ENCODE assay signal across 8 cellular contexts in genomic region chr19:17125052-17125727, GRCh38. TPM values are rescaled to one million over a fixed set of nuclear protein-coding genes. Genes with fewer than 3 reads are reported as not detected.
DNase-seq lines count a peak whose midpoint lies in the region; ATAC-seq, FAIRE-seq and TF ChIP-seq lines count a peak whose summit lies in the region.

No MANE protein-coding gene starts in this region.

- FAIRE-seq in kidney (lab: Jason Lieb, UNC) = no peak

- H3K79me1 ChIP-seq in trophoblast cell (ENCODE audit: low read length) = peaks cover 24% of the 10 kb centered on the region

- in situ Hi-C loops in Panc1 (cut with HindIII; ENCODE audit: low pct_unique_long_range_greater_than_20kb, low sequenced_read_pairs) = no loop called here

- H2BK5ac ChIP-seq in trophoblast cell (ENCODE audit: low read depth, low read length, poor library complexity) = no peak overlapping the region

- H2AFZ ChIP-seq in trophoblast cell (ENCODE audit: insufficient read depth, low read length, poor library complexity) = no peak overlapping the region

- H4K91ac ChIP-seq in trophoblast cell (ENCODE audit: low read depth, low read length) = peak overlapping the region; percentile 15

- peaks cover 41% of the 10 kb centered on the region for H3K36me3 Mint-ChIP-seq in activated CD8-positive, alpha-beta memory T cell treated with anti-CD3 and anti-CD28 coated beads, Interleukin-2, amount 10 ng/mL, durations not matched to agents 7 days and 5 days
- peaks cover 70% of the 10 kb centered on the region for H3K36me3 Mint-ChIP-seq in dendritic cell treated with granulocyte-macrophage colony-stimulating factor and Interleukin-4, amounts not matched to agents 40 ng/mL and 50 ng/mL, for 4 days (ENCODE audit: low read depth)

- peaks cover 2% of the 10 kb centered on the region for H3K9me3 Mint-ChIP-seq in activated CD8-positive, alpha-beta memory T cell treated with anti-CD3 and anti-CD28 coated beads, Interleukin-2, amount 10 ng/mL, durations not matched to agents 7 days and 5 days (ENCODE audit: low read depth)
- H3K9me3 Mint-ChIP-seq in dendritic cell treated with granulocyte-macrophage colony-stimulating factor and Interleukin-4, amounts not matched to agents 40 ng/mL and 50 ng/mL, for 4 days = no peaks in the 10 kb centered on the region

- H3K27ac Mint-ChIP-seq in activated CD8-positive, alpha-beta memory T cell treated with anti-CD3 and anti-CD28 coated beads, Interleukin-2, amount 10 ng/mL, durations not matched to agents 7 days and 5 days = peak overlapping the region; percentile 99
- peak overlapping the region; percentile 89 for H3K27ac Mint-ChIP-seq in dendritic cell treated with granulocyte-macrophage colony-stimulating factor and Interleukin-4, amounts not matched to agents 40 ng/mL and 50 ng/mL, for 4 days

- no TSS peak for BruUV-seq in Panc1 (replicated peaks; lab: Mats Ljungman, UMichigan)

- H3K36me3 ChIP-seq in Panc1 (ENCODE audit: control insufficient read depth, insufficient read depth, low read length) = no peaks in the 10 kb centered on the region
- H3K36me3 ChIP-seq in trophoblast cell (ENCODE audit: control insufficient read depth in 1 of 2, insufficient read depth in 2 of 2, low read length in 2 of 2) = peaks cover 4 to 8% of the 10 kb centered on the region in 2 experiments
- H3K36me3 ChIP-seq in kidney (ENCODE audit: control insufficient read depth in 1 of 2, insufficient read depth in 2 of 2, low read length in 2 of 2) = no peaks in the 10 kb centered on the region

- H3K4me1 Mint-ChIP-seq in activated CD8-positive, alpha-beta memory T cell treated with anti-CD3 and anti-CD28 coated beads, Interleukin-2, amount 10 ng/mL, durations not matched to agents 7 days and 5 days = peaks cover 76% of the 10 kb centered on the region
- H3K4me1 Mint-ChIP-seq in dendritic cell treated with granulocyte-macrophage colony-stimulating factor and Interleukin-4, amounts not matched to agents 40 ng/mL and 50 ng/mL, for 4 days (ENCODE audit: low read depth) = peaks cover 83% of the 10 kb centered on the region

- H3K14ac ChIP-seq in trophoblast cell (ENCODE audit: low read length) = peak overlapping the region; percentile 2

- H4K12ac ChIP-seq in trophoblast cell (ENCODE audit: low read depth, low read length) = no peak overlapping the region

- no peak overlapping the region for H3K4me3 ChIP-seq in Panc1 (ENCODE audit: low read depth in 2 of 2, low read length in 2 of 2)
- no peak overlapping the region for H3K4me3 ChIP-seq in trophoblast cell (ENCODE audit: low read depth, low read length)
- H3K4me3 ChIP-seq in kidney (ENCODE audit: low read length in 2 of 2) = no peak overlapping the region

- H3K27me3 Mint-ChIP-seq in activated CD8-positive, alpha-beta memory T cell treated with anti-CD3 and anti-CD28 coated beads, Interleukin-2, amount 10 ng/mL, durations not matched to agents 7 days and 5 days = no peaks in the 10 kb centered on the region
- no peaks in the 10 kb centered on the region for H3K27me3 Mint-ChIP-seq in dendritic cell treated with granulocyte-macrophage colony-stimulating factor and Interleukin-4, amounts not matched to agents 40 ng/mL and 50 ng/mL, for 4 days

- H3K4me3 Mint-ChIP-seq in activated CD8-positive, alpha-beta memory T cell treated with anti-CD3 and anti-CD28 coated beads, Interleukin-2, amount 10 ng/mL, durations not matched to agents 7 days and 5 days = peak overlapping the region; percentile 78
- H3K4me3 Mint-ChIP-seq in dendritic cell treated with granulocyte-macrophage colony-stimulating factor and Interleukin-4, amounts not matched to agents 40 ng/mL and 50 ng/mL, for 4 days = peak overlapping the region; percentile 68

- peaks cover 6% of the 10 kb centered on the region for H3K4me1 ChIP-seq in Panc1 (ENCODE audit: control insufficient read depth, insufficient read depth, low read length)
- peaks cover 19 to 26% of the 10 kb centered on the region in 2 experiments for H3K4me1 ChIP-seq in trophoblast cell (ENCODE audit: control insufficient read depth in 1 of 2, insufficient read depth in 2 of 2, low read length in 2 of 2)
- peaks cover 0 to 8% of the 10 kb centered on the region in 2 donors for H3K4me1 ChIP-seq in kidney (ENCODE audit: control insufficient read depth in 1 of 2, insufficient read depth in 1 of 2, low read depth in 1 of 2, low read length in 2 of 2)

- no peak overlapping the region for H4K8ac ChIP-seq in trophoblast cell (ENCODE audit: low read depth, low read length)

- peaks cover 5% of the 10 kb centered on the region for H3K79me2 ChIP-seq in trophoblast cell (ENCODE audit: control insufficient read depth, insufficient read depth, low read length, poor library complexity)

- POLR2A ChIA-PET in Panc1 (lab: Charles Lee) = no interaction called here

- CTCF ChIA-PET in activated CD8-positive, alpha-beta memory T cell treated with anti-CD3 and anti-CD28 coated beads, Interleukin-2, amount 10 ng/mL, durations not matched to agents 7 days and 5 days (lab: Charles Lee) = interaction anchor here (0.7 to 2.6 kb wide), 19 partner anchors 9 to 167 kb away, joined by 3 to 20 read pairs (median 4); partner anchors contain the start of gene MYO9B
- CTCF ChIA-PET in Panc1 (lab: Charles Lee) = interaction anchor here (0.5 kb wide), 1 partner anchor 26 kb away, joined by 5 read pairs; no protein-coding TSS in a partner anchor

- H3K9ac ChIP-seq in trophoblast cell (ENCODE audit: low read length) (no peak overlapping the region), kidney (ENCODE audit: low read length in 2 of 2) (no peak overlapping the region)

- peak; percentile 83 for ATAC-seq in activated CD8-positive, alpha-beta memory T cell treated with anti-CD3 and anti-CD28 coated beads, Interleukin-2, amount 10 ng/mL, durations not matched to agents 7 days and 5 days
- peak; percentile 46 for ATAC-seq in HG02840 (IDR thresholded peaks at IDR 0.05; ENCODE audit: low FRiP score, unreplicated experiment)
- peak; percentile 29; the same call in 1 of the 2 replicates for ATAC-seq in Panc1

- H3K4ac ChIP-seq in trophoblast cell (ENCODE audit: low read depth, low read length) = no peak overlapping the region

- H3K27me3 ChIP-seq in Panc1 (ENCODE audit: control insufficient read depth, insufficient read depth, low read length) = no peaks in the 10 kb centered on the region
- no peaks in the 10 kb centered on the region for H3K27me3 ChIP-seq in trophoblast cell (ENCODE audit: insufficient read depth, low read length)

- no CpG with 5 or more reads among the region's 10 CpGs for WGBS in trophoblast cell (ENCODE audit: extremely low coverage, insufficient coverage, insufficient read length)

- H3K9me3 ChIP-seq in Panc1 (ENCODE audit: control insufficient read depth, insufficient read depth, low read depth, low read length) (no peaks in the 10 kb centered on the region), trophoblast cell (ENCODE audit: insufficient read depth, low read depth, low read length) (no peaks in the 10 kb centered on the region), kidney (ENCODE audit: control insufficient read depth in 1 of 2, low read length in 2 of 2) (no peaks in the 10 kb centered on the region)

- intact Hi-C loops in Panc1 (cut with micrococcal nuclease; ENCODE audit: unreplicated experiment) = no loop called here
- intact Hi-C loops in dendritic cell treated with granulocyte-macrophage colony-stimulating factor and Interleukin-4, amounts not matched to agents 40 ng/mL and 50 ng/mL, for 4 days (cut with micrococcal nuclease) = loop anchor here (2.0 kb wide), 1 partner anchor 14 kb away; no protein-coding TSS in a partner anchor
- intact Hi-C loops in kidney (cut with DNase I) = no loop called here

- no peak overlapping the region for H3K23ac ChIP-seq in trophoblast cell (ENCODE audit: low read length)

- no peak overlapping the region for H2AK5ac ChIP-seq in trophoblast cell (ENCODE audit: low read length)

- H3K4me2 ChIP-seq in trophoblast cell (ENCODE audit: low read length) = no peak overlapping the region

- peak overlapping the region; percentile 14 for H2BK12ac ChIP-seq in trophoblast cell (ENCODE audit: low read length)

- H3K27ac ChIP-seq in Panc1 (ENCODE audit: low read length) (0 out of 2 replicates have a peak overlapping the region, but pooled peaks have one; percentile 17), trophoblast cell (ENCODE audit: low read depth, low read length) (peak overlapping the region; percentile 8), kidney (ENCODE audit: low read depth in 2 of 2, low read length in 2 of 2) (no peak overlapping the region)

- TF ChIP-seq CTCF in Panc1 (IDR thresholded peaks at IDR 0.05) = no peak
- TF ChIP-seq CTCF in kidney (IDR thresholded peaks at IDR 0.05; ENCODE audit: borderline replicate concordance, extremely low read depth, insufficient read depth) = no peak

- peak overlapping the region; percentile 12 for H3K18ac ChIP-seq in trophoblast cell (ENCODE audit: low read length)

- peak overlapping the region; percentile 21 for H2BK120ac ChIP-seq in trophoblast cell (ENCODE audit: insufficient read depth, low read length, poor library complexity)

- DNase-seq in activated CD8-positive, alpha-beta memory T cell treated with anti-CD3 and anti-CD28 coated beads, Interleukin-2, amount 10 ng/mL, durations not matched to agents 7 days and 5 days = peak; percentile 57
- no peak for DNase-seq in activated CD8-positive, alpha-beta memory T cell treated with anti-CD3 and anti-CD28 coated beads, Interleukin-2, amount 50 U/mL, for 48 hours
- DNase-seq in Panc1 (ENCODE audit: low read depth, low spot score) (no peak), trophoblast cell (no peak), kidney (no peak), islet precursor cell (no peak)

RNA-seq across cellular contexts. Expression of gene MYO9B, which starts 49.6 kb away (rescaled TPM):
- total RNA-seq in activated CD8-positive, alpha-beta memory T cell treated with anti-CD3 and anti-CD28 coated beads, Interleukin-2, amount 10 ng/mL, durations not matched to agents 7 days and 5 days = 100 to 1,000 TPM; 280 to 356 TPM
- total RNA-seq in Panc1 (2021; ENCODE audit: unreplicated experiment) (79.4 TPM), kidney (68.1 TPM)
- polyA plus RNA-seq in Panc1 (2012; ENCODE audit: insufficient read length) = 91.4 TPM
- polyA plus RNA-seq in trophoblast cell (2013) = 64.1 and 65.1 TPM in 2 replicates
- polyA plus RNA-seq in kidney (ENCODE audit: insufficient read depth, low read depth, low replicate concordance) = 14.7 TPM

RNA-seq across cellular contexts. Expression of gene HAUS8, which starts 49.9 kb away (rescaled TPM):
- total RNA-seq in activated CD8-positive, alpha-beta memory T cell treated with anti-CD3 and anti-CD28 coated beads, Interleukin-2, amount 10 ng/mL, durations not matched to agents 7 days and 5 days = 10 to 100 TPM; 62.1 to 73.0 TPM
- total RNA-seq in Panc1 (2021; ENCODE audit: unreplicated experiment) = 18.2 TPM
- 11.2 TPM for polyA plus RNA-seq in Panc1 (2012; ENCODE audit: insufficient read length)
- 31.7 and 32.6 TPM in 2 replicates for polyA plus RNA-seq in trophoblast cell (2013)
- 6.9 TPM for total RNA-seq in kidney
- 5.2 TPM for polyA plus RNA-seq in kidney (ENCODE audit: insufficient read depth, low read depth, low replicate concordance)

Comparison
In these comparisons a context has a peak if more than half of its experiments do, and no peak if none do; other contexts are left out.
1. ATAC-seq: peak in every context shown above with its lines; median percentile 83 in activated CD8-positive, alpha-beta memory T cell treated with anti-CD3 and anti-CD28 coated beads, Interleukin-2, amount 10 ng/mL, durations not matched to agents 7 days and 5 days; 46 in HG02840; 29 in Panc1.
2. H3K27ac ChIP-seq: peak in Panc1 (single experiment) and trophoblast cell (single experiment); none in kidney (0 of 2).